In genomic region chr7:142896741-142897379, GRCh38 we compare ENCODE assay signal across 28 cellular contexts. TPM values are rescaled to one million over a fixed set of nuclear protein-coding genes. Genes with fewer than 3 reads are reported as not detected.
"Had no signal": no experiment of that assay in that cellular context is flagged by ENCODE, and none has a peak within 500 bp of the region (broad histone marks: within the 10 kb centered on the region; RNA-seq: fewer than 3 reads in every experiment).

No MANE protein-coding gene starts in this region.

- ATAC-seq: activated CD4-positive, alpha-beta T cell treated with anti-CD3 and anti-CD28 coated beads for 36 hours; activated T-cell treated with anti-CD3 and anti-CD28 coated beads, Interleukin-2, amount 50 U/mL, for 4 hours; Panc1; Right ventricle myocardium inferior had no signal

- H3K4me3 ChIP-seq: SK-N-MC had no signal

- H3K27me3 Mint-ChIP-seq: activated CD4-positive, alpha-beta T cell treated with anti-CD3 and anti-CD28 coated beads for 36 hours; activated naive CD8-positive, alpha-beta T cell had no signal

- H3K4me3 Mint-ChIP-seq: activated CD4-positive, alpha-beta memory T cell treated with anti-CD3 and anti-CD28 coated beads, Interleukin-2, amount 10 ng/mL, durations not matched to agents 7 days and 5 days; activated CD4-positive, alpha-beta T cell treated with anti-CD3 and anti-CD28 coated beads for 36 hours; activated naive CD4-positive, alpha-beta T cell treated with anti-CD3 and anti-CD28 coated beads for 36 hours; activated naive CD8-positive, alpha-beta T cell; activated T-cell treated with anti-CD3 and anti-CD28 coated beads, Interleukin-2, amount 50 U/mL, for 4 hours had no signal

- H3K27ac ChIP-seq: brain microvascular endothelial cell, KMS-11, SK-N-MC, WERI-Rb-1 had no signal

- H3K27ac Mint-ChIP-seq: activated CD4-positive, alpha-beta memory T cell treated with anti-CD3 and anti-CD28 coated beads, Interleukin-2, amount 10 ng/mL, durations not matched to agents 7 days and 5 days; activated CD4-positive, alpha-beta T cell treated with anti-CD3 and anti-CD28 coated beads for 36 hours; activated naive CD4-positive, alpha-beta T cell treated with anti-CD3 and anti-CD28 coated beads for 36 hours; activated naive CD8-positive, alpha-beta T cell had no signal

- H3K9me3 Mint-ChIP-seq: activated CD4-positive, alpha-beta memory T cell treated with anti-CD3 and anti-CD28 coated beads, Interleukin-2, amount 10 ng/mL, durations not matched to agents 7 days and 5 days; activated naive CD4-positive, alpha-beta T cell treated with anti-CD3 and anti-CD28 coated beads for 36 hours; activated T-cell treated with anti-CD3 and anti-CD28 coated beads, Interleukin-2, amount 50 U/mL, for 4 hours had no signal

- H3K36me3 Mint-ChIP-seq: activated naive CD8-positive, alpha-beta T cell had no signal

- H3K4me1 Mint-ChIP-seq: activated CD4-positive, alpha-beta memory T cell treated with anti-CD3 and anti-CD28 coated beads, Interleukin-2, amount 10 ng/mL, durations not matched to agents 7 days and 5 days; activated CD4-positive, alpha-beta T cell treated with anti-CD3 and anti-CD28 coated beads for 36 hours had no signal

- DNase-seq: activated CD4-positive, alpha-beta memory T cell treated with anti-CD3 and anti-CD28 coated beads, Interleukin-2, amount 10 ng/mL, durations not matched to agents 7 days and 5 days; activated CD4-positive, alpha-beta T cell treated with anti-CD3 and anti-CD28 coated beads for 36 hours; activated CD4-positive, alpha-beta T cell treated with anti-CD3 and anti-CD28 coated beads, Interleukin-2, amount 50 U/mL, for 1 hour; activated gamma-delta T cell; activated naive CD4-positive, alpha-beta T cell treated with anti-CD3 and anti-CD28 coated beads for 36 hours; activated T-cell treated with anti-CD3 and anti-CD28 coated beads, Interleukin-2, amount 50 U/mL, for 4 hours; amygdala; brain microvascular endothelial cell; NCI-H1092; NCI-H1417; NCI-H1930; NCI-H2171 treated with DMSO at 0.1 percent for 48 hours; NCI-H345; NCI-H510A; NCI-H526 treated with DMSO at 0.1 percent for 48 hours; NK-92 treated with Interleukin-12 subunit alpha and Interleukin-12 subunit beta, amount 100 ng/mL, for 24 hours; OCI-M1; RPMI8226; T-helper 1 cell; WERI-Rb-1 had no signal

- H3K36me3 ChIP-seq: brain microvascular endothelial cell, WERI-Rb-1 had no signal

RNA-seq across cellular contexts. Expression of gene TRPV6, which starts 11.3 kb away (rescaled TPM):
- total RNA-seq: activated CD4-positive, alpha-beta memory T cell treated with anti-CD3 and anti-CD28 coated beads, Interleukin-2, amount 10 ng/mL, durations not matched to agents 7 days and 5 days; activated CD4-positive, alpha-beta T cell treated with anti-CD3 and anti-CD28 coated beads for 36 hours; activated naive CD4-positive, alpha-beta T cell treated with anti-CD3 and anti-CD28 coated beads for 36 hours; activated T-cell treated with anti-CD3 and anti-CD28 coated beads, Interleukin-2, amount 50 U/mL, for 4 hours; cardiac septum; Right ventricle myocardium inferior; T-helper 2 cell treated with Interferon-gamma antibody and Interleukin-4, amounts not matched to agents 100 ng/mL and 5 ng/mL, for 36 hours had no signal

RNA-seq across cellular contexts. Expression of gene TRPV5, which starts 36.7 kb away (rescaled TPM):
- total RNA-seq: activated CD4-positive, alpha-beta memory T cell treated with anti-CD3 and anti-CD28 coated beads, Interleukin-2, amount 10 ng/mL, durations not matched to agents 7 days and 5 days; activated CD4-positive, alpha-beta T cell treated with anti-CD3 and anti-CD28 coated beads for 36 hours; activated naive CD4-positive, alpha-beta T cell treated with anti-CD3 and anti-CD28 coated beads for 36 hours; activated T-cell treated with anti-CD3 and anti-CD28 coated beads, Interleukin-2, amount 50 U/mL, for 4 hours; cardiac septum; MCF 10A; Right ventricle myocardium inferior; T-helper 2 cell treated with Interferon-gamma antibody and Interleukin-4, amounts not matched to agents 100 ng/mL and 5 ng/mL, for 36 hours had no signal

RNA-seq across cellular contexts. Expression of gene LLCFC1, which starts 42.4 kb away (rescaled TPM):
- total RNA-seq: activated CD4-positive, alpha-beta memory T cell treated with anti-CD3 and anti-CD28 coated beads, Interleukin-2, amount 10 ng/mL, durations not matched to agents 7 days and 5 days; activated CD4-positive, alpha-beta T cell treated with anti-CD3 and anti-CD28 coated beads for 36 hours; activated naive CD4-positive, alpha-beta T cell treated with anti-CD3 and anti-CD28 coated beads for 36 hours; activated T-cell treated with anti-CD3 and anti-CD28 coated beads, Interleukin-2, amount 50 U/mL, for 4 hours; cardiac septum; MCF 10A; Right ventricle myocardium inferior; T-helper 2 cell treated with Interferon-gamma antibody and Interleukin-4, amounts not matched to agents 100 ng/mL and 5 ng/mL, for 36 hours had no signal
